Comparison of ENCODE assay signal across 1 cellular context in the genomic region with DNA sequence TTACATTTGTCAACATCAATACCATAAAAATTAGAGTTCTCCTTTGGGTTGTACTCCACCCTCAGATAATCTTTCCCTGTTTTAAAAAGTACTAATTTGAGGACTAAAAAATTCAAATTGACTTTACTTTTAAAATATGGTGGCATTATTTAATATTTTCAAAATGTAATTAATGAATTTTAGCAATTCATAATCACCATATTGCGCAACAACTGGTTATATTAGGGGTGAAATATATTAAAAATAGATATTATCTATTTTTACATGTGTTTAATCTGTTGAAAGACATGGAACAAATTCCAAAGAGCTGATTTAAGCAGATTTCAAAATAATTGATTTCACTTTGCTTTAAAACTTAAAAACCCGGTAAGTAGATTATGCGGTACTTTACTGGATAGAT.
TF ChIP-seq lines count a peak whose summit lies in the region.

No MANE protein-coding gene starts in this region.

TF ChIP-seq in SK-N-SH, 30 proteins besides CTCF, POLR2A, EP300 and RAD21 (continued from another document):
- TF ChIP-seq, protein P1, sequence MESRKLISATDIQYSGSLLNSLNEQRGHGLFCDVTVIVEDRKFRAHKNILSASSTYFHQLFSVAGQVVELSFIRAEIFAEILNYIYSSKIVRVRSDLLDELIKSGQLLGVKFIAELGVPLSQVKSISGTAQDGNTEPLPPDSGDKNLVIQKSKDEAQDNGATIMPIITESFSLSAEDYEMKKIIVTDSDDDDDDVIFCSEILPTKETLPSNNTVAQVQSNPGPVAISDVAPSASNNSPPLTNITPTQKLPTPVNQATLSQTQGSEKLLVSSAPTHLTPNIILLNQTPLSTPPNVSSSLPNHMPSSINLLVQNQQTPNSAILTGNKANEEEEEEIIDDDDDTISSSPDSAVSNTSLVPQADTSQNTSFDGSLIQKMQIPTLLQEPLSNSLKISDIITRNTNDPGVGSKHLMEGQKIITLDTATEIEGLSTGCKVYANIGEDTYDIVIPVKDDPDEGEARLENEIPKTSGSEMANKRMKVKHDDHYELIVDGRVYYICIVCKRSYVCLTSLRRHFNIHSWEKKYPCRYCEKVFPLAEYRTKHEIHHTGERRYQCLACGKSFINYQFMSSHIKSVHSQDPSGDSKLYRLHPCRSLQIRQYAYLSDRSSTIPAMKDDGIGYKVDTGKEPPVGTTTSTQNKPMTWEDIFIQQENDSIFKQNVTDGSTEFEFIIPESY (IDR thresholded peaks at IDR 0.05; ENCODE audit: borderline replicate concordance, low read depth) = no peak
- TF ChIP-seq TEAD4 (IDR thresholded peaks at IDR 0.05; ENCODE audit: borderline replicate concordance, insufficient read depth) (no peak), FOSL2 (IDR thresholded peaks at IDR 0.05; ENCODE audit: borderline replicate concordance, low read depth) (no peak), FOXJ3 (CRISPR knock-in tag; IDR thresholded peaks at IDR 0.05) (no peak)
- TF ChIP-seq, protein P2, sequence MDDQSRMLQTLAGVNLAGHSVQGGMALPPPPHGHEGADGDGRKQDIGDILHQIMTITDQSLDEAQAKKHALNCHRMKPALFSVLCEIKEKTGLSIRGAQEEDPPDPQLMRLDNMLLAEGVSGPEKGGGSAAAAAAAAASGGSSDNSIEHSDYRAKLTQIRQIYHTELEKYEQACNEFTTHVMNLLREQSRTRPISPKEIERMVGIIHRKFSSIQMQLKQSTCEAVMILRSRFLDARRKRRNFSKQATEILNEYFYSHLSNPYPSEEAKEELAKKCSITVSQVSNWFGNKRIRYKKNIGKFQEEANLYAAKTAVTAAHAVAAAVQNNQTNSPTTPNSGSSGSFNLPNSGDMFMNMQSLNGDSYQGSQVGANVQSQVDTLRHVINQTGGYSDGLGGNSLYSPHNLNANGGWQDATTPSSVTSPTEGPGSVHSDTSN (IDR thresholded peaks at IDR 0.05) = no peak
